ENCODE assay signal across 1 cellular context in the genomic region with DNA sequence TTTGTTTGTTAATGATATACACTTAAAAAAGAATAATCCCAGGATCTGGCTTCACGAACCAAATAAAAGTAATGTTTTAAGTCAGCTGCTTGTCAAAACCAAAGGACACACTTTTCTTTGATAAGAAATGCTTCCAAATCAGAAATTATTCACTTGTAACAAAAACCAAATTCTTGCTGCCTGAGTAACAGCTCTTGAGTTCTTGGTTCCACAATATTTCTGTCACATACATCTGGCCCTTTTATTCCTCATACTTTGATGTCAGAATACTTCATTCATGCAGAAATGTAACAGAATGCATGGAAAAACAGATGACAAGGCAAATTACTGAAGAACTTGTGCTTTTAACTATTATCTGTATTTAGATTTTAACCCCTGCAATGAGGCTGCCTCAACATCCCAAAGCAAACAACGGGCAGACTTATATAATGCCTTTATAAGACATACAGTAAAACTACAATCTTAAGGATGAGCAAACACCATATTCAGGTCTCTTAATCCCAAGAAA.
TF ChIP-seq lines count a peak whose summit lies in the region.

No MANE protein-coding gene starts in this region.

TF ChIP-seq in WTC11, 78 proteins besides CTCF, POLR2A, EP300 and RAD21 (continued from another document):
- TF ChIP-seq, protein P1, sequence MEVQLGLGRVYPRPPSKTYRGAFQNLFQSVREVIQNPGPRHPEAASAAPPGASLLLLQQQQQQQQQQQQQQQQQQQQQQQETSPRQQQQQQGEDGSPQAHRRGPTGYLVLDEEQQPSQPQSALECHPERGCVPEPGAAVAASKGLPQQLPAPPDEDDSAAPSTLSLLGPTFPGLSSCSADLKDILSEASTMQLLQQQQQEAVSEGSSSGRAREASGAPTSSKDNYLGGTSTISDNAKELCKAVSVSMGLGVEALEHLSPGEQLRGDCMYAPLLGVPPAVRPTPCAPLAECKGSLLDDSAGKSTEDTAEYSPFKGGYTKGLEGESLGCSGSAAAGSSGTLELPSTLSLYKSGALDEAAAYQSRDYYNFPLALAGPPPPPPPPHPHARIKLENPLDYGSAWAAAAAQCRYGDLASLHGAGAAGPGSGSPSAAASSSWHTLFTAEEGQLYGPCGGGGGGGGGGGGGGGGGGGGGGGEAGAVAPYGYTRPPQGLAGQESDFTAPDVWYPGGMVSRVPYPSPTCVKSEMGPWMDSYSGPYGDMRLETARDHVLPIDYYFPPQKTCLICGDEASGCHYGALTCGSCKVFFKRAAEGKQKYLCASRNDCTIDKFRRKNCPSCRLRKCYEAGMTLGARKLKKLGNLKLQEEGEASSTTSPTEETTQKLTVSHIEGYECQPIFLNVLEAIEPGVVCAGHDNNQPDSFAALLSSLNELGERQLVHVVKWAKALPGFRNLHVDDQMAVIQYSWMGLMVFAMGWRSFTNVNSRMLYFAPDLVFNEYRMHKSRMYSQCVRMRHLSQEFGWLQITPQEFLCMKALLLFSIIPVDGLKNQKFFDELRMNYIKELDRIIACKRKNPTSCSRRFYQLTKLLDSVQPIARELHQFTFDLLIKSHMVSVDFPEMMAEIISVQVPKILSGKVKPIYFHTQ (CRISPR knock-in tag; IDR thresholded peaks at IDR 0.05): no peak
- TF ChIP-seq EMX1 (CRISPR knock-in tag; IDR thresholded peaks at IDR 0.05): no peak
- no peak for TF ChIP-seq NFATC4 (CRISPR knock-in tag; IDR thresholded peaks at IDR 0.05)
- no peak for TF ChIP-seq NR3C1 (CRISPR knock-in tag; conservative IDR thresholded peaks at IDR 0.05; ENCODE audit: low read depth)
- TF ChIP-seq IRF2 (CRISPR knock-in tag; IDR thresholded peaks at IDR 0.05; ENCODE audit: borderline replicate concordance, low read depth): no peak
- no peak for TF ChIP-seq NFYB (CRISPR knock-in tag; conservative IDR thresholded peaks at IDR 0.05; ENCODE audit: low read depth)
- no peak for TF ChIP-seq FOXK1 (CRISPR knock-in tag; IDR thresholded peaks at IDR 0.05)
- no peak for TF ChIP-seq MXD4 (CRISPR knock-in tag; IDR thresholded peaks at IDR 0.05; ENCODE audit: borderline replicate concordance)
- no peak for TF ChIP-seq RELA (CRISPR knock-in tag; IDR thresholded peaks at IDR 0.05; ENCODE audit: borderline replicate concordance)
